Comparison of ENCODE assay signal across 24 cellular contexts in the genomic region with DNA sequence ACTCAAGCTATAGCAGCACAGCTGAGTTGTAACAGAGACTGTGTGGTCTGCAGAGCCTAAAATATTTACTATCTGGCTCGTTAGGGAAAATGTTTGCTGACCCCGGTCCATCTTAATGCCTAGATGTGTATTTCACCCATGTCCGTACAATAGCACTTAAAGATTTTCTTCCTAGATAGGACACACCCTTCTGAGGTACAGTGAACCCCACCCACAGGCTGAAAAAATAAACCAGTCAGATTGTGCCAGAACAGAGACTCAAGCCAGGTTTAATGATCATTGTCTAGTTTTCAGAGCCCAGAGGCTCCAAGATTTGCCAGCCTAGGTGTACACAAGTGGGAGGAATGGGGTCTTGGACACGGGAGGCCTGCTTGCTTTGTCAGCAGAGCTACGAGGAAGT. TPM values are rescaled to one million over a fixed set of nuclear protein-coding genes. Genes with fewer than 3 reads are reported as not detected.
DNase-seq lines count a peak whose midpoint lies in the region; ATAC-seq and TF ChIP-seq lines count a peak whose summit lies in the region.
"Had no signal": no experiment of that assay in that cellular context is flagged by ENCODE, and none has a peak within 500 bp of the region (broad histone marks: within the 10 kb centered on the region; RNA-seq: fewer than 3 reads in every experiment).

No MANE protein-coding gene starts in this region.

- POLR2A ChIA-PET in activated CD4-positive, alpha-beta memory T cell treated with anti-CD3 and anti-CD28 coated beads for 36 hours (lab: Charles Lee): interaction anchor here (2.8 kb wide), 1 partner anchor 20 kb away, joined by 11 read pairs; the partner anchor contains the start of gene ATXN7L2

- CTCF ChIA-PET in activated naive CD4-positive, alpha-beta T cell treated with anti-CD3 and anti-CD28 coated beads, Interleukin-2, amount 10 ng/mL, durations not matched to agents 7 days and 5 days (lab: Charles Lee): interaction anchor here (0.6 to 37.4 kb wide), 3 partner anchors 11 to 226 kb away, joined by 3 to 1080 read pairs (median 112); partner anchors contain the start of genes CYB561D1 and GPR61
- CTCF ChIA-PET in activated CD4-positive, alpha-beta memory T cell treated with anti-CD3 and anti-CD28 coated beads for 36 hours (lab: Charles Lee): interaction anchor here (1.0 to 31.5 kb wide), 4 partner anchors 13 to 127 kb away, joined by 3 to 1096 read pairs (median 223); partner anchors contain the start of genes ATXN7L2, CYB561D1, GPR61 and PSMA5

- H3K36me3 Mint-ChIP-seq in activated naive CD4-positive, alpha-beta T cell treated with anti-CD3 and anti-CD28 coated beads, Interleukin-2, amount 10 ng/mL, durations not matched to agents 7 days and 5 days: peaks cover 53% of the 10 kb centered on the region
- H3K36me3 Mint-ChIP-seq in activated CD4-positive, alpha-beta memory T cell treated with anti-CD3 and anti-CD28 coated beads for 36 hours: peaks cover 4% of the 10 kb centered on the region
- H3K36me3 Mint-ChIP-seq: WTC11 had no signal

- H3K27ac Mint-ChIP-seq in activated naive CD4-positive, alpha-beta T cell treated with anti-CD3 and anti-CD28 coated beads, Interleukin-2, amount 10 ng/mL, durations not matched to agents 7 days and 5 days: peak overlapping the region; percentile 81
- H3K27ac Mint-ChIP-seq in activated CD4-positive, alpha-beta memory T cell treated with anti-CD3 and anti-CD28 coated beads for 36 hours: peak overlapping the region; percentile 67
- H3K27ac Mint-ChIP-seq: activated T-helper 2 cell treated with anti-CD3 and anti-CD28 coated beads, Interferon-gamma antibody, Interleukin-2, Interleukin-4, amounts not matched to agents 10 μg/mL and 5 μg/mL and 100 μg/mL, durations not matched to agents 14 hours and 24 hours and 36 hours; nephron; WTC11 had no signal

- intact Hi-C loops in activated CD4-positive, alpha-beta memory T cell treated with anti-CD3 and anti-CD28 coated beads for 36 hours (cut with micrococcal nuclease): loop anchor here (5.0 kb wide), 1 partner anchor 118 kb away; no protein-coding TSS in a partner anchor
- intact Hi-C loops in colonic mucosa (cut with DNase I): no loop called here

- ATAC-seq in GM19328 (IDR thresholded peaks at IDR 0.05; ENCODE audit: unreplicated experiment): no peak
- ATAC-seq: gastroesophageal sphincter, left ventricle myocardium superior, pancreas, WTC11 had no signal

- no peak overlapping the region for H3K9ac ChIP-seq in colonic mucosa (ENCODE audit: low read depth in 2 of 2, low read length in 2 of 2)

- H3K9me3 ChIP-seq in colonic mucosa: no peaks in the 10 kb centered on the region
- no peaks in the 10 kb centered on the region for H3K9me3 ChIP-seq in thymus (ENCODE audit: control insufficient read depth)
- H3K9me3 ChIP-seq: breast epithelium, gastroesophageal sphincter, pancreas, thyroid gland had no signal

- H3K36me3 ChIP-seq in colonic mucosa (no peaks in the 10 kb centered on the region), thymus (ENCODE audit: control insufficient read depth, insufficient read depth) (peaks cover 19% of the 10 kb centered on the region)
- H3K36me3 ChIP-seq: breast epithelium, pancreas had no signal

- H3K27me3 ChIP-seq in colonic mucosa (no peaks in the 10 kb centered on the region), thymus (ENCODE audit: control insufficient read depth, insufficient read depth) (no peaks in the 10 kb centered on the region)
- H3K27me3 ChIP-seq: breast epithelium, gastroesophageal sphincter, pancreas, thyroid gland had no signal

- no peaks in the 10 kb centered on the region for H3K9me3 Mint-ChIP-seq in activated naive CD4-positive, alpha-beta T cell treated with anti-CD3 and anti-CD28 coated beads, Interleukin-2, amount 10 ng/mL, durations not matched to agents 7 days and 5 days
- H3K9me3 Mint-ChIP-seq in activated CD4-positive, alpha-beta memory T cell treated with anti-CD3 and anti-CD28 coated beads for 36 hours: no peaks in the 10 kb centered on the region
- H3K9me3 Mint-ChIP-seq: activated T-helper 2 cell treated with anti-CD3 and anti-CD28 coated beads, Interferon-gamma antibody, Interleukin-2, Interleukin-4, amounts not matched to agents 10 μg/mL and 5 μg/mL and 100 μg/mL, durations not matched to agents 14 hours and 24 hours and 36 hours; nephron; WTC11 had no signal

- H3K27me3 Mint-ChIP-seq in activated naive CD4-positive, alpha-beta T cell treated with anti-CD3 and anti-CD28 coated beads, Interleukin-2, amount 10 ng/mL, durations not matched to agents 7 days and 5 days: peaks cover 11% of the 10 kb centered on the region
- H3K27me3 Mint-ChIP-seq in activated CD4-positive, alpha-beta memory T cell treated with anti-CD3 and anti-CD28 coated beads for 36 hours: no peaks in the 10 kb centered on the region

- no peak overlapping the region for H3K4me3 ChIP-seq in colonic mucosa
- H3K4me3 ChIP-seq in thymus (ENCODE audit: low read length): no peak overlapping the region
- H3K4me3 ChIP-seq: breast epithelium, coronary artery, gastroesophageal sphincter, pancreas, thyroid gland had no signal

- WGBS in thymus: 90% methylated on average over 5 of the region's 5 CpGs

- no peak for DNase-seq in activated naive CD4-positive, alpha-beta T cell treated with anti-CD3 and anti-CD28 coated beads, Interleukin-2, amount 10 ng/mL, durations not matched to agents 7 days and 5 days
- no peak for DNase-seq in activated naive CD4-positive, alpha-beta T cell (lab: John Stamatoyannopoulos, UW)
- no peak for DNase-seq in activated CD4-positive, alpha-beta memory T cell treated with anti-CD3 and anti-CD28 coated beads for 36 hours
- DNase-seq in colonic mucosa (peak; percentile 46), NCI-H1092 treated with DMSO at 0.1 percent for 48 hours (lab: John Stamatoyannopoulos, UW) (no peak), NCI-H69 (lab: John Stamatoyannopoulos, UW) (no peak)
- DNase-seq: amygdala; hippocampal formation; left ventricle myocardium superior; NCI-H1092; NCI-H1930; pancreas; stimulated activated CD4-positive, alpha-beta T cell treated with anti-CD3 and anti-CD28 coated beads, Interleukin-4, amount 100 ng/mL, for 1 hour; thyroid gland had no signal

- TF ChIP-seq CTCF in colonic mucosa (IDR thresholded peaks at IDR 0.05): no peak

- H3K27ac ChIP-seq in colonic mucosa (no peak overlapping the region), thymus (ENCODE audit: low read depth) (peak overlapping the region; percentile 71)
- H3K27ac ChIP-seq: C4-2B, coronary artery, pancreas, thyroid gland had no signal

- H3K4me1 ChIP-seq in colonic mucosa: peaks cover 13% of the 10 kb centered on the region
- H3K4me1 ChIP-seq in thymus (ENCODE audit: control insufficient read depth, insufficient read depth, low read length): peaks cover 41% of the 10 kb centered on the region
- H3K4me1 ChIP-seq: breast epithelium had no signal

- peak overlapping the region; percentile 73 for H3K4me3 Mint-ChIP-seq in activated naive CD4-positive, alpha-beta T cell treated with anti-CD3 and anti-CD28 coated beads, Interleukin-2, amount 10 ng/mL, durations not matched to agents 7 days and 5 days
- no peak overlapping the region for H3K4me3 Mint-ChIP-seq in activated CD4-positive, alpha-beta memory T cell treated with anti-CD3 and anti-CD28 coated beads for 36 hours
- H3K4me3 Mint-ChIP-seq: nephron, WTC11 had no signal

- peaks cover 84% of the 10 kb centered on the region for H3K4me1 Mint-ChIP-seq in activated naive CD4-positive, alpha-beta T cell treated with anti-CD3 and anti-CD28 coated beads, Interleukin-2, amount 10 ng/mL, durations not matched to agents 7 days and 5 days
- peaks cover 90% of the 10 kb centered on the region for H3K4me1 Mint-ChIP-seq in activated CD4-positive, alpha-beta memory T cell treated with anti-CD3 and anti-CD28 coated beads for 36 hours (ENCODE audit: low read depth)

RNA-seq across cellular contexts. Expression of gene AMIGO1, which starts 5.6 kb away (rescaled TPM):
- total RNA-seq in activated CD4-positive, alpha-beta memory T cell treated with anti-CD3 and anti-CD28 coated beads for 36 hours: 1 to 10 TPM; 1.8 to 2.2 TPM
- 1 to 10 TPM; 2.5 to 3.9 TPM for total RNA-seq in colonic mucosa
- 2.3 TPM for polyA plus RNA-seq in thymus

RNA-seq across cellular contexts. Expression of gene CYB561D1, which starts 10.0 kb away (rescaled TPM):
- total RNA-seq in activated CD4-positive, alpha-beta memory T cell treated with anti-CD3 and anti-CD28 coated beads for 36 hours: 1 to 10 TPM; 6.6 to 8.7 TPM
- total RNA-seq in colonic mucosa: 10 to 100 TPM in 1 of 2 donors, 1 to 10 TPM in 1; 8.1 to 12.5 TPM
- 9.4 TPM for polyA plus RNA-seq in thymus

RNA-seq across cellular contexts. Expression of gene ATXN7L2, which starts 20.2 kb away (rescaled TPM):
- 10 to 100 TPM; 10.7 to 11.1 TPM for total RNA-seq in activated CD4-positive, alpha-beta memory T cell treated with anti-CD3 and anti-CD28 coated beads for 36 hours
- 1 to 10 TPM; 2.3 to 4.0 TPM for total RNA-seq in colonic mucosa
- polyA plus RNA-seq in thymus: 19.6 TPM

RNA-seq across cellular contexts. Expression of gene GPR61, which starts 35.7 kb away (rescaled TPM):
- under 1 TPM in 1 of 2 experiments, not detected in 1; 0.15 TPM for total RNA-seq in activated CD4-positive, alpha-beta memory T cell treated with anti-CD3 and anti-CD28 coated beads for 36 hours
- total RNA-seq in colonic mucosa: not detected
- polyA plus RNA-seq in thymus: 0.07 TPM
- total RNA-seq: activated CD8-positive, alpha-beta memory T cell treated with anti-CD3 and anti-CD28 coated beads for 36 hours; breast epithelium; gastroesophageal sphincter had no signal

RNA-seq across cellular contexts. Expression of gene SYPL2, which starts 37.6 kb away (rescaled TPM):
- total RNA-seq in activated CD4-positive, alpha-beta memory T cell treated with anti-CD3 and anti-CD28 coated beads for 36 hours: not detected
- under 1 TPM; 0.12 to 0.35 TPM for total RNA-seq in colonic mucosa
- 0.34 TPM for polyA plus RNA-seq in thymus
- total RNA-seq: activated T-helper 2 cell treated with anti-CD3 and anti-CD28 coated beads, Interferon-gamma antibody, Interleukin-2, Interleukin-4, amounts not matched to agents 10 μg/mL and 5 μg/mL and 100 μg/mL, durations not matched to agents 14 hours and 24 hours and 36 hours had no signal
